9 cellular contexts compared by ENCODE assay signal in the genomic region with DNA sequence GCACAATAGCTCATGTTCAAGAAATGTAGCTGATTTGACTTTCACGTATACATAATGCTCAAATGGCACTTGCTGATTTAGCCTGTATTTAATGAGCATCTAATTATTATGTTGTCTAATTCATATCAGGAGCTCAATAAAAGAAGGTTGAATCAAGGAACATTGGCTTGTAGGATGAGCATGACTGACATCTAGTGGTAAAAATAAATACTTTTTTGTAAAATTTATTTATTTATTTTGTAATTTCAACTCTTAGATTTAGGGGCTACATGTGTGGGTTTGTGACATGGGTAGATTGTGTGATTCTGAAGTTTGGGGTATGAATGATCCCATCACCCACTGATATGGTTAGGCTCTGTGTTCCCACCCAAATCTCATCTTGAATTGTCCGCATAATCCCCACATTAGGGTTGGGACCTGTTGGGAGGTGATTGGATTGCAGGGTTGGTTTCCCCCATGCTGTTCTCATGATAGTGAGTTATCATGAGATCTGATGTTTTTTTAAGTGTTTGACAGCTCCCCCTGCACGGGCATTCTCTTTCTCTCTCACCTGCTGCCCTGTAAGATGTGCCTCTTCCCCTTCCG. TPM values are rescaled to one million over a fixed set of nuclear protein-coding genes. Genes with fewer than 3 reads are reported as not detected.
A peak's percentile ranks its signal among the peaks of the same experiment; 100 is the strongest.
DNase-seq lines count a peak whose midpoint lies in the region; ATAC-seq, FAIRE-seq and TF ChIP-seq lines count a peak whose summit lies in the region.
"Had no signal": no experiment of that assay in that cellular context is flagged by ENCODE, and none has a peak within 500 bp of the region (broad histone marks: within the 10 kb centered on the region; RNA-seq: fewer than 3 reads in every experiment).

No MANE protein-coding gene starts in this region.

- peak; percentile 45 for TF ChIP-seq RAD21 in Ishikawa (IDR thresholded peaks at IDR 0.05; ENCODE audit: low read depth)

- ATAC-seq in left lobe of liver = peak; percentile 57
- ATAC-seq in pancreas = no peak
- ATAC-seq in activated naive CD8-positive, alpha-beta T cell treated with anti-CD3 and anti-CD28 coated beads, Interleukin-2, amount 50 U/mL, for 24 hours = no peak

- no peak overlapping the region for H3K27ac Mint-ChIP-seq in Caco-2 (ENCODE audit: unreplicated experiment)
- H3K27ac Mint-ChIP-seq in activated naive CD8-positive, alpha-beta T cell treated with anti-CD3 and anti-CD28 coated beads, Interleukin-2, amount 50 U/mL, for 24 hours = no peak overlapping the region

- POLR2A ChIA-PET in Caco-2 (lab: Charles Lee) = interaction anchor here (0.5 kb wide), 1 partner anchor 9 kb away, joined by 3 read pairs; no protein-coding TSS in a partner anchor

- CTCF ChIA-PET in Caco-2 (lab: Charles Lee) = interaction anchor here (0.7 to 1.4 kb wide), 2 partner anchors 206 to 291 kb away, joined by 3 to 9 read pairs; partner anchors contain the start of gene TRIM5

- H3K4me3 Mint-ChIP-seq in Caco-2 (ENCODE audit: unreplicated experiment) = no peak overlapping the region
- H3K4me3 Mint-ChIP-seq in activated naive CD8-positive, alpha-beta T cell treated with anti-CD3 and anti-CD28 coated beads, Interleukin-2, amount 50 U/mL, for 24 hours = no peak overlapping the region

- H3K27ac ChIP-seq in VCaP = no peak overlapping the region
- H3K27ac ChIP-seq in pancreas = no peak overlapping the region

- 55 to 63% methylated on average over 4 of the region's 4 CpGs for WGBS in pancreas, 2 donors

- H3K27me3 ChIP-seq in Caco-2 (replicated peaks; ENCODE audit: control insufficient read depth, insufficient read depth, low read length) = no peaks in the 10 kb centered on the region
- H3K27me3 ChIP-seq in pancreas = no peaks in the 10 kb centered on the region

- no peaks in the 10 kb centered on the region for H3K4me1 Mint-ChIP-seq in Caco-2 (ENCODE audit: low read depth, unreplicated experiment)
- H3K4me1 Mint-ChIP-seq in activated naive CD8-positive, alpha-beta T cell treated with anti-CD3 and anti-CD28 coated beads, Interleukin-2, amount 50 U/mL, for 24 hours = no peaks in the 10 kb centered on the region

- no TSS peak for BruUV-seq in Caco-2 (replicated peaks; lab: Mats Ljungman, UMichigan)

- H3K36me3 ChIP-seq in Caco-2 (ENCODE audit: control insufficient read depth, insufficient read depth, low read length) (no peaks in the 10 kb centered on the region), pancreas (no peaks in the 10 kb centered on the region)

- DNase-seq in Caco-2 (no peak), left lobe of liver (ENCODE audit: low spot score) (no peak), OCI-M2 (lab: John Stamatoyannopoulos, UW; ENCODE audit: unreplicated experiment) (no peak), pancreas (no peak)
- DNase-seq in activated effector memory CD4-positive, alpha-beta T cell treated with Interleukin-2 at 50 U/mL for 16 hours = no peak
- no peak for DNase-seq in activated naive CD8-positive, alpha-beta T cell treated with anti-CD3 and anti-CD28 coated beads, Interleukin-2, amount 50 U/mL, for 24 hours

- H3K9me3 ChIP-seq in Caco-2 (no peaks in the 10 kb centered on the region), pancreas (no peaks in the 10 kb centered on the region)

- H3K27me3 Mint-ChIP-seq in Caco-2 (ENCODE audit: insufficient read depth, unreplicated experiment) = peaks cover 10% of the 10 kb centered on the region
- peaks cover 5% of the 10 kb centered on the region for H3K27me3 Mint-ChIP-seq in activated naive CD8-positive, alpha-beta T cell treated with anti-CD3 and anti-CD28 coated beads, Interleukin-2, amount 50 U/mL, for 24 hours

- FAIRE-seq in pancreas (lab: Jason Lieb, UNC) = no peak

- H3K9me3 Mint-ChIP-seq in Caco-2 (ENCODE audit: unreplicated experiment) = no peaks in the 10 kb centered on the region
- no peaks in the 10 kb centered on the region for H3K9me3 Mint-ChIP-seq in activated naive CD8-positive, alpha-beta T cell treated with anti-CD3 and anti-CD28 coated beads, Interleukin-2, amount 50 U/mL, for 24 hours

- no peak overlapping the region for H3K4me3 ChIP-seq in Caco-2 (ENCODE audit: low read depth, low read length)
- no peak overlapping the region for H3K4me3 ChIP-seq in pancreas

- intact Hi-C loops in Caco-2 (cut with micrococcal nuclease; ENCODE audit: unreplicated experiment) = loop anchor here (1.0 to 10.0 kb wide), 4 partner anchors 23 to 417 kb away; partner anchors contain the start of gene OR52N2
- intact Hi-C loops in pancreas (cut with DNase I) = no loop called here

- no peak for TF ChIP-seq EP300 in Ishikawa (IDR thresholded peaks at IDR 0.05; ENCODE audit: borderline replicate concordance)

- H3K36me3 Mint-ChIP-seq in Caco-2 (ENCODE audit: insufficient read depth, unreplicated experiment) = no peaks in the 10 kb centered on the region
- H3K36me3 Mint-ChIP-seq in activated naive CD8-positive, alpha-beta T cell treated with anti-CD3 and anti-CD28 coated beads, Interleukin-2, amount 50 U/mL, for 24 hours (ENCODE audit: low read depth) = no peaks in the 10 kb centered on the region

- TF ChIP-seq CTCF in Caco-2 (IDR thresholded peaks at IDR 0.05; ENCODE audit: insufficient read depth in 1 of 2, low read depth in 1 of 2, low read length in 1 of 2, severe bottlenecking in 1 of 2, unreplicated experiment in 1 of 2) = peak; percentile 48 to 58
- TF ChIP-seq CTCF in VCaP (conservative IDR thresholded peaks at IDR 0.05) = peak; percentile 74
- peak in 2 of 4 donors; percentile 14 to 32 for TF ChIP-seq CTCF in pancreas (IDR thresholded peaks at IDR 0.05)

- H3K4me1 ChIP-seq in Caco-2 = no peaks in the 10 kb centered on the region
- H3K4me1 ChIP-seq in pancreas = no peaks in the 10 kb centered on the region

TF ChIP-seq in Ishikawa, 13 proteins besides CTCF, POLR2A, EP300 and RAD21:
- TF ChIP-seq ZBTB7A (IDR thresholded peaks at IDR 0.05; ENCODE audit: low read depth) (no peak), TCF12 (IDR thresholded peaks at IDR 0.05; ENCODE audit: low read depth) (no peak), TAF1 (IDR thresholded peaks at IDR 0.05; ENCODE audit: low read depth) (no peak), MAX (IDR thresholded peaks at IDR 0.05) (no peak), FOXM1 (IDR thresholded peaks at IDR 0.05; ENCODE audit: borderline replicate concordance, low read depth) (no peak), CEBPB (IDR thresholded peaks at IDR 0.05) (no peak), NFIC (IDR thresholded peaks at IDR 0.05) (no peak)
- TF ChIP-seq, protein P1, sequence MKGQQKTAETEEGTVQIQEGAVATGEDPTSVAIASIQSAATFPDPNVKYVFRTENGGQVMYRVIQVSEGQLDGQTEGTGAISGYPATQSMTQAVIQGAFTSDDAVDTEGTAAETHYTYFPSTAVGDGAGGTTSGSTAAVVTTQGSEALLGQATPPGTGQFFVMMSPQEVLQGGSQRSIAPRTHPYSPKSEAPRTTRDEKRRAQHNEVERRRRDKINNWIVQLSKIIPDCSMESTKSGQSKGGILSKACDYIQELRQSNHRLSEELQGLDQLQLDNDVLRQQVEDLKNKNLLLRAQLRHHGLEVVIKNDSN (IDR thresholded peaks at IDR 0.05) = no peak
- TF ChIP-seq, protein P2, sequence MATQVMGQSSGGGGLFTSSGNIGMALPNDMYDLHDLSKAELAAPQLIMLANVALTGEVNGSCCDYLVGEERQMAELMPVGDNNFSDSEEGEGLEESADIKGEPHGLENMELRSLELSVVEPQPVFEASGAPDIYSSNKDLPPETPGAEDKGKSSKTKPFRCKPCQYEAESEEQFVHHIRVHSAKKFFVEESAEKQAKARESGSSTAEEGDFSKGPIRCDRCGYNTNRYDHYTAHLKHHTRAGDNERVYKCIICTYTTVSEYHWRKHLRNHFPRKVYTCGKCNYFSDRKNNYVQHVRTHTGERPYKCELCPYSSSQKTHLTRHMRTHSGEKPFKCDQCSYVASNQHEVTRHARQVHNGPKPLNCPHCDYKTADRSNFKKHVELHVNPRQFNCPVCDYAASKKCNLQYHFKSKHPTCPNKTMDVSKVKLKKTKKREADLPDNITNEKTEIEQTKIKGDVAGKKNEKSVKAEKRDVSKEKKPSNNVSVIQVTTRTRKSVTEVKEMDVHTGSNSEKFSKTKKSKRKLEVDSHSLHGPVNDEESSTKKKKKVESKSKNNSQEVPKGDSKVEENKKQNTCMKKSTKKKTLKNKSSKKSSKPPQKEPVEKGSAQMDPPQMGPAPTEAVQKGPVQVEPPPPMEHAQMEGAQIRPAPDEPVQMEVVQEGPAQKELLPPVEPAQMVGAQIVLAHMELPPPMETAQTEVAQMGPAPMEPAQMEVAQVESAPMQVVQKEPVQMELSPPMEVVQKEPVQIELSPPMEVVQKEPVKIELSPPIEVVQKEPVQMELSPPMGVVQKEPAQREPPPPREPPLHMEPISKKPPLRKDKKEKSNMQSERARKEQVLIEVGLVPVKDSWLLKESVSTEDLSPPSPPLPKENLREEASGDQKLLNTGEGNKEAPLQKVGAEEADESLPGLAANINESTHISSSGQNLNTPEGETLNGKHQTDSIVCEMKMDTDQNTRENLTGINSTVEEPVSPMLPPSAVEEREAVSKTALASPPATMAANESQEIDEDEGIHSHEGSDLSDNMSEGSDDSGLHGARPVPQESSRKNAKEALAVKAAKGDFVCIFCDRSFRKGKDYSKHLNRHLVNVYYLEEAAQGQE (IDR thresholded peaks at IDR 0.05; ENCODE audit: low read depth) = no peak

RNA-seq across cellular contexts. Expression of gene OR52E5, which starts 1.7 kb away (rescaled TPM):
- total RNA-seq in Caco-2 (2022) = not detected in 2 replicates
- not detected for total RNA-seq in left lobe of liver
- total RNA-seq in pancreas = not detected
- polyA plus RNA-seq in pancreas = not detected
- total RNA-seq: skeletal muscle tissue had no signal

RNA-seq across cellular contexts. Expression of gene OR52E4, which starts 10.9 kb away (rescaled TPM):
- not detected in 2 replicates for total RNA-seq in Caco-2 (2022)
- total RNA-seq in left lobe of liver = not detected
- not detected for total RNA-seq in pancreas
- not detected for polyA plus RNA-seq in pancreas
- total RNA-seq: skeletal muscle tissue had no signal

RNA-seq across cellular contexts. Expression of gene OR52E8, which starts 33.8 kb away (rescaled TPM):
- total RNA-seq in Caco-2 (2022) (not detected in 2 replicates), left lobe of liver (not detected), pancreas (not detected)
- not detected for polyA plus RNA-seq in pancreas
- total RNA-seq: skeletal muscle tissue had no signal

RNA-seq across cellular contexts. Expression of gene OR52E6, which starts 49.6 kb away (rescaled TPM):
- total RNA-seq in Caco-2 (2022) (not detected in 2 replicates), left lobe of liver (not detected), pancreas (not detected)
- polyA plus RNA-seq in pancreas = not detected
- total RNA-seq: skeletal muscle tissue had no signal

RNA-seq across cellular contexts. Expression of gene OR56A3, which starts 50.7 kb away (rescaled TPM):
- total RNA-seq in Caco-2 (2022) (not detected in 2 replicates), left lobe of liver (not detected), pancreas (not detected)
- polyA plus RNA-seq in pancreas = not detected
- total RNA-seq: skeletal muscle tissue had no signal
